9 cellular contexts compared by ENCODE assay signal in genomic region chr2:157751462-157752058, GRCh38.
DNase-seq lines count a peak whose midpoint lies in the region; ATAC-seq and TF ChIP-seq lines count a peak whose summit lies in the region.
"Had no signal": no experiment of that assay in that cellular context is flagged by ENCODE, and none has a peak within 500 bp of the region (broad histone marks: within the 10 kb centered on the region; RNA-seq: fewer than 3 reads in every experiment).

No MANE protein-coding gene starts in this region.

- TF ChIP-seq CTCF in lower lobe of right lung (IDR thresholded peaks at IDR 0.05) = no peak

- H3K27me3 ChIP-seq in lower lobe of right lung (ENCODE audit: low read depth) = no peaks in the 10 kb centered on the region
- H3K27me3 ChIP-seq: neutrophil had no signal

- H3K36me3 ChIP-seq in lower lobe of right lung = peaks cover 26% of the 10 kb centered on the region
- H3K36me3 ChIP-seq: neutrophil had no signal

- no peaks in the 10 kb centered on the region for H3K4me1 ChIP-seq in lower lobe of right lung

- H3K9me3 ChIP-seq in lower lobe of right lung = peaks cover 5% of the 10 kb centered on the region
- H3K9me3 ChIP-seq: neutrophil had no signal

- H3K27ac ChIP-seq in lower lobe of right lung = no peak overlapping the region
- H3K27ac ChIP-seq: neutrophil had no signal

- H3K4me3 ChIP-seq in lower lobe of right lung = no peak overlapping the region

- intact Hi-C loops in posterior cingulate gyrus (cut with DNase I) = no loop called here
- intact Hi-C loops in lower lobe of right lung (cut with DNase I) = no loop called here

- DNase-seq in DMS 273 treated with DMSO at 0.1 percent for 48 hours (lab: John Stamatoyannopoulos, UW) (peak; percentile 66), LHCN-M2 (ENCODE audit: low read depth) (peak; percentile 90), posterior cingulate gyrus (peak in 7 of 10 donors; percentile 21 to 86 (median 30)), GOT3 (lab: John Stamatoyannopoulos, UW) (no peak), lower lobe of right lung (no peak), T1000 (lab: John Stamatoyannopoulos, UW) (no peak)
- DNase-seq in activated T-helper 9 cell treated with anti-CD3 and anti-CD28 coated beads, Interleukin-2, amount 50 U/mL, for 16 hours (ENCODE audit: low read depth) = peak; percentile 11

- ATAC-seq in GM21390 (IDR thresholded peaks at IDR 0.05; ENCODE audit: unreplicated experiment) (peak; percentile 71), lower lobe of right lung (no peak)

Comparison
In these comparisons a context has a peak if more than half of its experiments do, and no peak if none do; other contexts are left out.
1. DNase-seq: peak in DMS 273 treated with DMSO at 0.1 percent for 48 hours (single experiment), LHCN-M2 (single experiment), activated T-helper 9 cell treated with anti-CD3 and anti-CD28 coated beads, Interleukin-2, amount 50 U/mL, for 16 hours (single experiment) and posterior cingulate gyrus (7 of 10); none in GOT3 (single experiment), lower lobe of right lung (single experiment) and T1000 (single experiment).